ENCODE assay signal across 8 cellular contexts in the genomic region with DNA sequence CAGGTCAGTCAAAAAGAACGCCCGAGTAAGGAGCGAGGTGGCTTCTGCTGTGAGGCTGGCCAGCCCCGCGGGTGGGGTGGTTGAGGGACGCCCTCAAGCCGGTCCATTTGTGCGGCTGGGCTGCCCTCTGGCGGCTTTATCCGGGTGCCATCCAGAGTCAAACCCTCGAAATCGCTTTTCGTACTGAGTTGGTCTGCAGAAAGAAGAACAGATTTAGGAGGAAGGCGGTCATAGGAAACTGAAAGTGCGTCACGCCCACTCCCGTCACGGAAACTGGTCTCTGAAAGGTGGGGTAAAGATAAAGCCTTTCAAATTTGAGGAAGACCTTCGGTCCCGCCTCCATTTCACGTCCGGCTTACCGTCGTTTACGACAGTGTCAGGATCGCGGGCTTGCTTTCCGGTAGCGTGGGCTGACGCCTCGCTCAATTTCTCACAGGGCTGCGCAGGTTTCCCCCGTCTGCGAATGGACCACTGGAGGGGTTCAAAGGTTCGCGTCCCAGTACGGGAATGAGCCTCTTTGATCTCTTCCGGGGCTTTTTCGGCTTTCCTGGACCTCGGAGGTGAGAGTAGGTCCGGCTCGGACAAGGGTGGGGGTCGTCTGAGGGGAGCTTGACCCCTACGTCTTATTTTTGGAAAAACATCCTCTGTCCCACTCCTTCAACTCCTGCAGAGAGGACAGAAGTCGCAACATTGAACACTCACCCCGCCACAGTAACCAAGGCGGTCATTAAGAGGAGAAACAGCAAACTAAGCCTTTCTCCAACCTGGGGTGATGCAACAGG. TPM values are rescaled to one million over a fixed set of nuclear protein-coding genes. Genes with fewer than 3 reads are reported as not detected.
DNase-seq lines count a peak whose midpoint lies in the region; ATAC-seq, FAIRE-seq and TF ChIP-seq lines count a peak whose summit lies in the region.

TSS of gene HAX1 (plus strand) at position 413 of the 782 bp plus-strand sequence. CDS start at position 508, 95 bp downstream.

- POLR2A ChIA-PET in HepG2 (lab: Yijun Ruan, JAX) = interaction anchor here (0.9 to 1.7 kb wide), 5 partner anchors 52 to 282 kb away, joined by 4 to 9 read pairs (median 5); partner anchors contain the start of genes RPS27 and UBAP2L

- H3K4me3 ChIP-seq in HepG2 (replicated peaks in 1 of 3; ENCODE audit: insufficient read depth in 1 of 3, low read depth in 2 of 3, low read length in 3 of 3) = peak within 1 kb of the TSS; percentile 86 to 97 (median 90)

- no TSS peak for BruUV-seq in HepG2 (replicated peaks; lab: Mats Ljungman, UMichigan)

- no peaks in the 10 kb centered on the region for H4K20me1 ChIP-seq in HepG2 (ENCODE audit: insufficient read depth, low read length)

- H3K27ac ChIP-seq in HepG2 (ENCODE audit: extremely low read length, insufficient read depth, low read length) = peak within 1 kb of the TSS; percentile 69

- DNase-seq in C1 segment of cervical spinal cord (lab: John Stamatoyannopoulos, UW) = peak; percentile 37 to 97 (median 88)
- DNase-seq in NCI-H69 (lab: John Stamatoyannopoulos, UW) = peak; percentile 97
- DNase-seq in activated CD4-positive, alpha-beta T cell treated with anti-CD3 and anti-CD28 coated beads, Interleukin-2, amount 50 U/mL, for 1 hour = peak; percentile 97
- peak; percentile 97 for DNase-seq in dermis blood vessel endothelial cell
- DNase-seq in HepG2 (ENCODE audit: low spot score) = peak; percentile 89
- DNase-seq in stimulated activated CD4-positive, alpha-beta T cell treated with anti-CD3 and anti-CD28 coated beads, Interleukin-4, amount 100 ng/mL, for 24 hours = peak; percentile 98

- peak within 1 kb of the TSS; percentile 89 for H3K4me2 ChIP-seq in HepG2 (ENCODE audit: low read depth, low read length)

- TF ChIP-seq RAD21 in HepG2 (CRISPR knock-in tag; IDR thresholded peaks at IDR 0.05) = peak; percentile 92

- no peaks in the 10 kb centered on the region for H3K9me3 ChIP-seq in HepG2 (ENCODE audit: low read length)

- peak; percentile 97 for FAIRE-seq in HepG2 (lab: Jason Lieb, UNC)

- H3K9ac ChIP-seq in HepG2 (ENCODE audit: insufficient read depth, low read depth, low read length) = peak within 1 kb of the TSS; percentile 90

- peak in 1 of 2 experiments; percentile 23; a peak in 2 of 4 replicates for TF ChIP-seq EP300 in HepG2 (IDR thresholded peaks at IDR 0.05; ENCODE audit: low read depth in 2 of 2, low read length in 2 of 2)
- no peak for TF ChIP-seq EP300 in HepG2 (CRISPR knock-in tag; IDR thresholded peaks at IDR 0.05; ENCODE audit: borderline replicate concordance)

- peaks cover 11% of the 10 kb centered on the region for H3K79me2 ChIP-seq in HepG2 (ENCODE audit: insufficient read depth, low read length)

- H3K27me3 ChIP-seq in HepG2 (ENCODE audit: control insufficient read depth in 1 of 2, insufficient read depth in 2 of 2, low read length in 2 of 2) = no peaks in the 10 kb centered on the region; a peak in 1 of 5 replicates

- ATAC-seq in GM19324 (IDR thresholded peaks at IDR 0.05; ENCODE audit: low FRiP score, unreplicated experiment) = peak; percentile 88
- peak; percentile 85 for ATAC-seq in HG03520 (IDR thresholded peaks at IDR 0.05; ENCODE audit: unreplicated experiment)
- peak; percentile 94 for ATAC-seq in HepG2

- H3K36me3 ChIP-seq in HepG2 (replicated peaks in 1 of 2; ENCODE audit: control insufficient read depth in 1 of 2, insufficient read depth in 2 of 2, low read length in 2 of 2) = peaks cover 8 to 29% of the 10 kb centered on the region in 2 experiments

- peak; percentile 94 for TF ChIP-seq CTCF in HepG2 (CRISPR knock-in tag; IDR thresholded peaks at IDR 0.05)

- intact Hi-C loops in HepG2 (cut with micrococcal nuclease; ENCODE audit: unreplicated experiment) = loop anchor here (1.0 to 5.0 kb wide), 3 partner anchors 63 to 325 kb away; partner anchors contain the start of gene DENND4B

- peaks cover 12% of the 10 kb centered on the region for H3K4me1 ChIP-seq in HepG2 (ENCODE audit: insufficient read depth, low read length)

- H2AFZ ChIP-seq in HepG2 (ENCODE audit: low read length) = peak within 1 kb of the TSS; percentile 43

- in situ Hi-C loops in HepG2 (cut with HindIII; ENCODE audit: extremely low pct_ligation_motif_present, low pct_unique_long_range_greater_than_20kb) = loop anchor here (5.0 kb wide), 2 partner anchors 75 to 90 kb away; no protein-coding TSS in a partner anchor

- peak; percentile 42 to 58; a peak in 3 of 4 replicates for TF ChIP-seq POLR2A in HepG2 (IDR thresholded peaks at IDR 0.05; ENCODE audit: insufficient read depth in 1 of 2, low read depth in 2 of 2, low read length in 2 of 2)

- under 1% methylated on average over 33 of the region's 47 CpGs for WGBS in HepG2 (ENCODE audit: low lambda C conversion rate)

- CTCF ChIA-PET in HepG2 (lab: Yijun Ruan, JAX; ENCODE audit: low intra/inter-chr PET ratio, low total read pairs) = interaction anchor here (0.8 to 3.2 kb wide), 5 partner anchors 62 to 89 kb away, joined by 3 to 43 read pairs (median 3); no protein-coding TSS in a partner anchor

TF ChIP-seq in HepG2, 621 proteins besides CTCF, POLR2A, EP300 and RAD21 (continues in another document):
- TF ChIP-seq ZNF616 (CRISPR knock-in tag; IDR thresholded peaks at IDR 0.05; ENCODE audit: low read depth) (no peak), NONO (IDR thresholded peaks at IDR 0.05) (no peak), NONO (CRISPR knock-in tag; conservative IDR thresholded peaks at IDR 0.05) (peak; percentile 89), ARID2 (CRISPR knock-in tag; IDR thresholded peaks at IDR 0.05; ENCODE audit: borderline replicate concordance) (peak; percentile 89), ARHGAP35 (CRISPR knock-in tag; IDR thresholded peaks at IDR 0.05; ENCODE audit: borderline replicate concordance) (peak; percentile 79; the same call in 1 of the 2 replicates), SP4 (CRISPR knock-in tag; IDR thresholded peaks at IDR 0.05) (peak; percentile 73), ZNF205 (CRISPR knock-in tag; IDR thresholded peaks at IDR 0.05) (peak; percentile 62; the same call in 1 of the 2 replicates), CBFB (CRISPR knock-in tag; IDR thresholded peaks at IDR 0.05) (peak; percentile 38; the same call in 1 of the 2 replicates)
- TF ChIP-seq, protein P1, sequence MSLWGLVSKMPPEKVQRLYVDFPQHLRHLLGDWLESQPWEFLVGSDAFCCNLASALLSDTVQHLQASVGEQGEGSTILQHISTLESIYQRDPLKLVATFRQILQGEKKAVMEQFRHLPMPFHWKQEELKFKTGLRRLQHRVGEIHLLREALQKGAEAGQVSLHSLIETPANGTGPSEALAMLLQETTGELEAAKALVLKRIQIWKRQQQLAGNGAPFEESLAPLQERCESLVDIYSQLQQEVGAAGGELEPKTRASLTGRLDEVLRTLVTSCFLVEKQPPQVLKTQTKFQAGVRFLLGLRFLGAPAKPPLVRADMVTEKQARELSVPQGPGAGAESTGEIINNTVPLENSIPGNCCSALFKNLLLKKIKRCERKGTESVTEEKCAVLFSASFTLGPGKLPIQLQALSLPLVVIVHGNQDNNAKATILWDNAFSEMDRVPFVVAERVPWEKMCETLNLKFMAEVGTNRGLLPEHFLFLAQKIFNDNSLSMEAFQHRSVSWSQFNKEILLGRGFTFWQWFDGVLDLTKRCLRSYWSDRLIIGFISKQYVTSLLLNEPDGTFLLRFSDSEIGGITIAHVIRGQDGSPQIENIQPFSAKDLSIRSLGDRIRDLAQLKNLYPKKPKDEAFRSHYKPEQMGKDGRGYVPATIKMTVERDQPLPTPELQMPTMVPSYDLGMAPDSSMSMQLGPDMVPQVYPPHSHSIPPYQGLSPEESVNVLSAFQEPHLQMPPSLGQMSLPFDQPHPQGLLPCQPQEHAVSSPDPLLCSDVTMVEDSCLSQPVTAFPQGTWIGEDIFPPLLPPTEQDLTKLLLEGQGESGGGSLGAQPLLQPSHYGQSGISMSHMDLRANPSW (CRISPR knock-in tag; IDR thresholded peaks at IDR 0.05; ENCODE audit: borderline replicate concordance) = peak; percentile 38; the same call in 1 of the 2 replicates
- TF ChIP-seq, protein P2, sequence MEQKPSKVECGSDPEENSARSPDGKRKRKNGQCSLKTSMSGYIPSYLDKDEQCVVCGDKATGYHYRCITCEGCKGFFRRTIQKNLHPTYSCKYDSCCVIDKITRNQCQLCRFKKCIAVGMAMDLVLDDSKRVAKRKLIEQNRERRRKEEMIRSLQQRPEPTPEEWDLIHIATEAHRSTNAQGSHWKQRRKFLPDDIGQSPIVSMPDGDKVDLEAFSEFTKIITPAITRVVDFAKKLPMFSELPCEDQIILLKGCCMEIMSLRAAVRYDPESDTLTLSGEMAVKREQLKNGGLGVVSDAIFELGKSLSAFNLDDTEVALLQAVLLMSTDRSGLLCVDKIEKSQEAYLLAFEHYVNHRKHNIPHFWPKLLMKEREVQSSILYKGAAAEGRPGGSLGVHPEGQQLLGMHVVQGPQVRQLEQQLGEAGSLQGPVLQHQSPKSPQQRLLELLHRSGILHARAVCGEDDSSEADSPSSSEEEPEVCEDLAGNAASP (CRISPR knock-in tag; IDR thresholded peaks at IDR 0.05; ENCODE audit: borderline replicate concordance) = peak; percentile 50; the same call in 1 of the 2 replicates

RNA-seq across cellular contexts. Expression of gene HAX1, which starts in this region (rescaled TPM):
- 69.9 and 99.0 TPM in 2 replicates for total RNA-seq in dermis blood vessel endothelial cell
- 89.2 and 104 TPM in 2 replicates for total RNA-seq in HepG2 (2016; rRNA removed; fragmentation: Illumina TruSeq; extraction: Trizol)
- total RNA-seq in HepG2 (2016; cell fraction: cytosol; rRNA removed; fragmentation: Illumina TruSeq; extraction: Trizol; ENCODE audit: low read depth) = 42.6 and 45.4 TPM in 2 replicates
- total RNA-seq in HepG2 (2016; cell fraction: insoluble cytoplasmic fraction; rRNA removed; fragmentation: Illumina TruSeq; extraction: Trizol) = 96.4 and 107 TPM in 2 replicates
- 89.9 and 90.2 TPM in 2 replicates for total RNA-seq in HepG2 (2016; cell fraction: membrane; rRNA removed; fragmentation: Illumina TruSeq; extraction: Trizol)
- 50.1 and 56.3 TPM in 2 replicates for total RNA-seq in HepG2 (2016; cell fraction: nucleus; rRNA removed; fragmentation: Illumina TruSeq; extraction: Trizol)
- polyA plus RNA-seq in HepG2 (2011; rRNA removed) = 120 and 128 TPM in 2 replicates
- polyA plus RNA-seq in HepG2 (2011; cell fraction: cytosol; rRNA removed) = 106 TPM in 2 replicates
- 70.0 and 84.2 TPM in 2 replicates for polyA plus RNA-seq in HepG2 (2011; cell fraction: nucleus; rRNA removed)
- 64.9 and 90.6 TPM in 2 replicates for polyA plus RNA-seq in HepG2 (2012)
- 44.0 and 44.7 TPM in 2 replicates for polyA plus RNA-seq in HepG2 (2016; cell fraction: cytosol; fragmentation: Illumina TruSeq; extraction: Trizol; ENCODE audit: low read depth)
- polyA plus RNA-seq in HepG2 (2016; cell fraction: insoluble cytoplasmic fraction; fragmentation: Illumina TruSeq; extraction: Trizol; ENCODE audit: low read depth) = 101 and 113 TPM in 2 replicates
- polyA plus RNA-seq in HepG2 (2016; cell fraction: membrane; fragmentation: Illumina TruSeq; extraction: Trizol; ENCODE audit: low read depth) = 76.6 and 79.0 TPM in 2 replicates
- polyA plus RNA-seq in HepG2 (2016; cell fraction: nucleus; fragmentation: Illumina TruSeq; extraction: Trizol; ENCODE audit: insufficient read depth, low read depth) = 86.4 and 97.4 TPM in 2 replicates
- 75.0 and 215 TPM in 2 replicates for polyA minus RNA-seq in HepG2 (2011; rRNA and poly(A)+ RNA removed; ENCODE audit: low replicate concordance)
- polyA minus RNA-seq in HepG2 (2011; cell fraction: cytosol; rRNA and poly(A)+ RNA removed) = 29.9 and 30.5 TPM in 2 replicates
- 16.0 and 25.0 TPM in 2 replicates for polyA minus RNA-seq in HepG2 (2011; cell fraction: nucleus; rRNA and poly(A)+ RNA removed)

Comparison
In these comparisons a context has a peak if more than half of its experiments do, and no peak if none do; other contexts are left out.
1. Peak in every context shown above with its lines: DNase-seq, ATAC-seq, H3K4me3 ChIP-seq and H3K27ac ChIP-seq.